In genomic region chr1:18967066-18967690, GRCh38 we compare ENCODE assay signal across 22 cellular contexts. TPM values are rescaled to one million over a fixed set of nuclear protein-coding genes. Genes with fewer than 3 reads are reported as not detected.
A peak's percentile ranks its signal among the peaks of the same experiment; 100 is the strongest.
DNase-seq lines count a peak whose midpoint lies in the region; ATAC-seq, FAIRE-seq and TF ChIP-seq lines count a peak whose summit lies in the region.
"Had no signal": no experiment of that assay in that cellular context is flagged by ENCODE, and none has a peak within 500 bp of the region (broad histone marks: within the 10 kb centered on the region; RNA-seq: fewer than 3 reads in every experiment).

No MANE protein-coding gene starts in this region.

- H3K27ac Mint-ChIP-seq in stimulated activated naive CD8-positive, alpha-beta T cell treated with anti-CD3 and anti-CD28 coated beads, Interleukin-15, Interleukin-2, amounts not matched to agents 100 ng/mL and 50 ng/mL, for 24 hours: peak overlapping the region; percentile 45
- peak overlapping the region in 1 of 2 donors; percentile 49 for H3K27ac Mint-ChIP-seq in stimulated activated naive CD8-positive, alpha-beta T cell treated with anti-CD3 and anti-CD28 coated beads, Interleukin-15, amount 100 ng/mL, for 72 hours
- H3K27ac Mint-ChIP-seq: B cell; CD8-positive, alpha-beta T cell; GM23338; HFFc6; IgD-negative memory B cell had no signal

- FAIRE-seq in keratinocyte (lab: Jason Lieb, UNC): peak; percentile 13
- FAIRE-seq: GM12878, GM19239 had no signal

- DNase-seq in stimulated activated naive CD8-positive, alpha-beta T cell treated with anti-CD3 and anti-CD28 coated beads, Interleukin-15, amount 100 ng/mL, for 72 hours: no peak
- no peak for DNase-seq in keratinocyte (ENCODE audit: low read depth, low spot score)
- DNase-seq in posterior vena cava (ENCODE audit: low spot score): peak; percentile 11
- DNase-seq in colonic mucosa: no peak
- DNase-seq in DMS153 (lab: John Stamatoyannopoulos, UW): no peak
- DNase-seq: Calu3; CD8-positive, alpha-beta T cell; DMS53; DND-41; EL; H7; HFFc6 had no signal

- no peaks in the 10 kb centered on the region for H3K27me3 ChIP-seq in keratinocyte (ENCODE audit: control insufficient read depth, extremely low read depth, insufficient read depth, low read length)
- no peaks in the 10 kb centered on the region for H3K27me3 ChIP-seq in colonic mucosa
- H3K27me3 ChIP-seq: BLaER1 treated with 17β-estradiol and CSF1 and Interleukin-3, amounts not matched to agents 10 nM and 100 nM had no signal

- H3K9me3 ChIP-seq in keratinocyte (ENCODE audit: control insufficient read depth, low read depth, low read length): no peaks in the 10 kb centered on the region
- no peaks in the 10 kb centered on the region for H3K9me3 ChIP-seq in colonic mucosa
- H3K9me3 ChIP-seq: BLaER1 treated with 17β-estradiol and CSF1 and Interleukin-3, amounts not matched to agents 10 nM and 100 nM had no signal

- no peak overlapping the region for H3K9ac ChIP-seq in keratinocyte (ENCODE audit: control insufficient read depth, extremely low read depth, insufficient read depth, low read length)
- no peak overlapping the region for H3K9ac ChIP-seq in colonic mucosa (ENCODE audit: low read depth in 2 of 2, low read length in 2 of 2)
- H3K9ac ChIP-seq: BLaER1 treated with 17β-estradiol and CSF1 and Interleukin-3, amounts not matched to agents 10 nM and 100 nM had no signal

- H3K27ac ChIP-seq in keratinocyte (ENCODE audit: control insufficient read depth, insufficient read depth, low read length): no peak overlapping the region
- no peak overlapping the region for H3K27ac ChIP-seq in colonic mucosa
- H3K27ac ChIP-seq: BLaER1 treated with 17β-estradiol and CSF1 and Interleukin-3, amounts not matched to agents 10 nM and 100 nM; HL-60 had no signal

- H3K36me3 ChIP-seq in keratinocyte (ENCODE audit: control insufficient read depth in 2 of 2, extremely low read depth in 1 of 2, insufficient read depth in 2 of 2, low read length in 2 of 2): no peaks in the 10 kb centered on the region
- H3K36me3 ChIP-seq in colonic mucosa: no peaks in the 10 kb centered on the region
- H3K36me3 ChIP-seq: BLaER1 treated with 17β-estradiol and CSF1 and Interleukin-3, amounts not matched to agents 10 nM and 100 nM had no signal

- no peaks in the 10 kb centered on the region for H3K9me1 ChIP-seq in keratinocyte (ENCODE audit: control insufficient read depth, extremely low read depth, insufficient read depth, low read length)

- no peaks in the 10 kb centered on the region for H3K9me3 Mint-ChIP-seq in stimulated activated naive CD8-positive, alpha-beta T cell treated with anti-CD3 and anti-CD28 coated beads, Interleukin-15, Interleukin-2, amounts not matched to agents 100 ng/mL and 50 ng/mL, for 24 hours
- H3K9me3 Mint-ChIP-seq in stimulated activated naive CD8-positive, alpha-beta T cell treated with anti-CD3 and anti-CD28 coated beads, Interleukin-15, amount 100 ng/mL, for 72 hours: peaks cover 0 to 3% of the 10 kb centered on the region in 2 donors
- H3K9me3 Mint-ChIP-seq: CD8-positive, alpha-beta T cell; GM23338; HFFc6; IgD-negative memory B cell had no signal

- TF ChIP-seq CTCF in keratinocyte (optimal IDR thresholded peaks at IDR 0.05 in 1 of 3, IDR thresholded peaks at IDR 0.05 in 1 of 3, conservative IDR thresholded peaks at IDR 0.05 in 1 of 3; ENCODE audit: extremely low read depth in 1 of 3, insufficient read depth in 2 of 3, low read length in 3 of 3) (no peak), colonic mucosa (IDR thresholded peaks at IDR 0.05) (no peak)

- peaks cover 14% of the 10 kb centered on the region for H3K4me1 Mint-ChIP-seq in stimulated activated naive CD8-positive, alpha-beta T cell treated with anti-CD3 and anti-CD28 coated beads, Interleukin-15, Interleukin-2, amounts not matched to agents 100 ng/mL and 50 ng/mL, for 24 hours (ENCODE audit: low read depth)
- peaks cover 23% of the 10 kb centered on the region for H3K4me1 Mint-ChIP-seq in stimulated activated naive CD8-positive, alpha-beta T cell treated with anti-CD3 and anti-CD28 coated beads, Interleukin-15, amount 100 ng/mL, for 72 hours
- H3K4me1 Mint-ChIP-seq: B cell, IgD-negative memory B cell had no signal

- no peak overlapping the region for H2AFZ ChIP-seq in keratinocyte (ENCODE audit: control insufficient read depth, low read length)
- H2AFZ ChIP-seq: GM23338 had no signal

- peaks cover 4% of the 10 kb centered on the region for H3K27me3 Mint-ChIP-seq in stimulated activated naive CD8-positive, alpha-beta T cell treated with anti-CD3 and anti-CD28 coated beads, Interleukin-15, Interleukin-2, amounts not matched to agents 100 ng/mL and 50 ng/mL, for 24 hours
- no peaks in the 10 kb centered on the region for H3K27me3 Mint-ChIP-seq in stimulated activated naive CD8-positive, alpha-beta T cell treated with anti-CD3 and anti-CD28 coated beads, Interleukin-15, amount 100 ng/mL, for 72 hours

- dilution Hi-C loops in keratinocyte (cut with MboI; ENCODE audit: extremely low pct_ligation_motif_present, low sequenced_read_pairs): no loop called here

- no peaks in the 10 kb centered on the region for H4K20me1 ChIP-seq in keratinocyte (ENCODE audit: control insufficient read depth, extremely low read depth, insufficient read depth, low read length)
- H4K20me1 ChIP-seq: BLaER1 treated with 17β-estradiol and CSF1 and Interleukin-3, amounts not matched to agents 10 nM and 100 nM had no signal

- no peak overlapping the region for H3K4me3 Mint-ChIP-seq in stimulated activated naive CD8-positive, alpha-beta T cell treated with anti-CD3 and anti-CD28 coated beads, Interleukin-15, Interleukin-2, amounts not matched to agents 100 ng/mL and 50 ng/mL, for 24 hours
- no peak overlapping the region for H3K4me3 Mint-ChIP-seq in stimulated activated naive CD8-positive, alpha-beta T cell treated with anti-CD3 and anti-CD28 coated beads, Interleukin-15, amount 100 ng/mL, for 72 hours
- H3K4me3 Mint-ChIP-seq: B cell; CD8-positive, alpha-beta T cell; GM23338; HFFc6; IgD-negative memory B cell had no signal

- intact Hi-C loops in posterior vena cava (cut with DNase I): no loop called here
- intact Hi-C loops in colonic mucosa (cut with DNase I): no loop called here

- H3K79me2 ChIP-seq in keratinocyte (ENCODE audit: control insufficient read depth, insufficient read depth, low read length): no peaks in the 10 kb centered on the region

- H3K4me1 ChIP-seq in keratinocyte (ENCODE audit: control insufficient read depth, extremely low read depth, insufficient read depth, low read length): peaks cover 35% of the 10 kb centered on the region
- H3K4me1 ChIP-seq in colonic mucosa: no peaks in the 10 kb centered on the region

- H3K36me3 Mint-ChIP-seq in stimulated activated naive CD8-positive, alpha-beta T cell treated with anti-CD3 and anti-CD28 coated beads, Interleukin-15, Interleukin-2, amounts not matched to agents 100 ng/mL and 50 ng/mL, for 24 hours (ENCODE audit: low read depth): peaks cover 3% of the 10 kb centered on the region
- H3K36me3 Mint-ChIP-seq: CD8-positive, alpha-beta T cell had no signal

- ATAC-seq in stimulated activated naive CD8-positive, alpha-beta T cell treated with anti-CD3 and anti-CD28 coated beads, Interleukin-15, amount 100 ng/mL, for 72 hours: no peak
- no peak for ATAC-seq in GM18870 (IDR thresholded peaks at IDR 0.05; ENCODE audit: unreplicated experiment)
- ATAC-seq: CD8-positive, alpha-beta T cell; GM12878; GM23338; HCT116 had no signal

- H3K4me3 ChIP-seq in keratinocyte (ENCODE audit: control insufficient read depth in 2 of 3, extremely low read depth in 1 of 3, insufficient read depth in 2 of 3, low read depth in 1 of 3, low read length in 3 of 3): no peak overlapping the region
- H3K4me3 ChIP-seq in colonic mucosa: no peak overlapping the region
- H3K4me3 ChIP-seq: BLaER1 treated with 17β-estradiol and CSF1 and Interleukin-3, amounts not matched to agents 10 nM and 100 nM; GM12878; GM23338 had no signal

- H3K4me2 ChIP-seq in keratinocyte (ENCODE audit: control insufficient read depth, extremely low read depth, insufficient read depth, low read depth, low read length): no peak overlapping the region
- H3K4me2 ChIP-seq: BLaER1 treated with 17β-estradiol and CSF1 and Interleukin-3, amounts not matched to agents 10 nM and 100 nM; GM23338 had no signal

RNA-seq across cellular contexts. Expression of gene IFFO2, which starts 10.7 kb away (rescaled TPM):
- 55.0 to 61.5 TPM (median 57.9 TPM) in 3 replicates for polyA plus RNA-seq in keratinocyte
- 124 TPM for polyA plus RNA-seq in keratinocyte (2011; ENCODE audit: low read depth)
- 43.0 and 79.6 TPM in 2 replicates for polyA plus RNA-seq in keratinocyte (2011; cell fraction: cytosol; rRNA removed)
- polyA plus RNA-seq in keratinocyte (2011; cell fraction: nucleus; rRNA removed): 145 and 193 TPM in 2 replicates
- 72.9 and 75.0 TPM in 2 replicates for polyA plus RNA-seq in keratinocyte (2012; ENCODE audit: low replicate concordance)
- polyA minus RNA-seq in keratinocyte: 106 to 194 TPM (median 118 TPM) in 3 replicates
- polyA minus RNA-seq in keratinocyte (2011; cell fraction: cytosol; rRNA and poly(A)+ RNA removed): 127 TPM
- polyA minus RNA-seq in keratinocyte (2011; cell fraction: nucleus; rRNA and poly(A)+ RNA removed): 82.3 and 144 TPM in 2 replicates
- total RNA-seq in posterior vena cava: 10 to 100 TPM; 12.1 to 12.2 TPM
- 10 to 100 TPM in 1 of 2 donors, 1 to 10 TPM in 1; 5.6 to 14.0 TPM for total RNA-seq in colonic mucosa
